ENCODE assay signal across 19 cellular contexts in the genomic region with DNA sequence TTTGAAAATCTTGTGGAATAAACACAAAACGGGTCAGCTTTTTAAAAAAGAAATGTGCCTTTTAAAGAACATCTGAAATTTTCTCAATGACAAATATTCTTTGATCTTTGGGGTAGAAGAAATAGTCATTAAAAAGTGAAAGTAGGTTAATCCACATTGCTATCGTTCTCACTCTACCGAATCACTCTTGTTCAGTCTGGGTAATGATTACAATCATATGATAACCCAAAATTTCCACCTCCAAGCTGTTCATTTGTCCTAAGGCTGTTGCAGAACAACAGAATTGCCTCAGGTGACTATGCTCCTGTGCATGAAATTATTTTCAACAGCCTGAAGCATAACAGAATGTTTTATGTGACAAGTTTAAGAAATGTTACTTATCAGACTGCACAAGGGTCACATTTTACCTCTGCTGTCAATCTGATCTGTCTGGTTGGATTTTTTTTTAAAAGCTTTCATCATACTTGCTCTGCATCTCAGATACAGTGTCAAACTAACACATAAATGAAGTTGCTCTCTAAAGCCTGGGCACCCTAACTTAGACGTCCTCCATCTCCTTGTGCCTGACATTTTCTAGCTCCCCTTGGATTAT.
A peak's percentile ranks its signal among the peaks of the same experiment; 100 is the strongest.
DNase-seq lines count a peak whose midpoint lies in the region; ATAC-seq and TF ChIP-seq lines count a peak whose summit lies in the region.
"Had no signal": no experiment of that assay in that cellular context is flagged by ENCODE, and none has a peak within 500 bp of the region (broad histone marks: within the 10 kb centered on the region; RNA-seq: fewer than 3 reads in every experiment).

No MANE protein-coding gene starts in this region.

- DNase-seq in Right ventricle myocardium superior = no peak
- DNase-seq in cardiac septum (ENCODE audit: low spot score) = no peak
- no peak for DNase-seq in adipocyte (ENCODE audit: low read depth)
- DNase-seq in right lobe of liver = no peak
- no peak for DNase-seq in upper lobe of right lung
- DNase-seq in NCI-H1105 (lab: John Stamatoyannopoulos, UW) = no peak
- DNase-seq in RWPE1 (ENCODE audit: low spot score) = no peak
- no peak for DNase-seq in NCI-H2227 (lab: John Stamatoyannopoulos, UW; ENCODE audit: unreplicated experiment)
- DNase-seq: CD4-positive, CD25-positive, alpha-beta regulatory T cell; DMS79; H9; HFFc6; MG63; NCI-H1436; NCI-H187 treated with DMSO at 0.1 percent for 48 hours; NCI-H2107; NCI-H226; NCI-H510A treated with DMSO at 0.1 percent for 48 hours had no signal

- no peak for TF ChIP-seq POLR2A in right lobe of liver (IDR thresholded peaks at IDR 0.05)

- no peaks in the 10 kb centered on the region for H3K36me3 ChIP-seq in adipocyte (ENCODE audit: control insufficient read depth, insufficient read depth, low read length, severe bottlenecking)
- no peaks in the 10 kb centered on the region for H3K36me3 ChIP-seq in right lobe of liver
- no peaks in the 10 kb centered on the region for H3K36me3 ChIP-seq in upper lobe of right lung
- H3K36me3 ChIP-seq: MG63 had no signal

- 26% methylated on average over 4 of the region's 4 CpGs for WGBS in right lobe of liver (ENCODE audit: insufficient coverage, low coverage, low lambda C conversion rate, missing lambda C conversion rate)

- TF ChIP-seq CTCF in right lobe of liver (IDR thresholded peaks at IDR 0.05) = no peak
- TF ChIP-seq CTCF in upper lobe of right lung (IDR thresholded peaks at IDR 0.05) = no peak
- TF ChIP-seq CTCF in RWPE1 (conservative IDR thresholded peaks at IDR 0.05; ENCODE audit: low read depth) = no peak

- H3K4me1 ChIP-seq in adipocyte (ENCODE audit: control insufficient read depth, insufficient read depth, low read length) (peaks cover 5% of the 10 kb centered on the region), right lobe of liver (peaks cover 0 to 13% (median 0%) of the 10 kb centered on the region in 4 donors), upper lobe of right lung (no peaks in the 10 kb centered on the region)

- ATAC-seq in Right ventricle myocardium superior (ENCODE audit: poor library complexity) (peak; percentile 27), right lobe of liver (peak; percentile 76 to 83 (median 82)), upper lobe of right lung (no peak)
- ATAC-seq: K562 had no signal

- peak overlapping the region in 1 of 3 donors; percentile 35 for H3K27ac ChIP-seq in right lobe of liver
- peak overlapping the region; percentile 26 for H3K27ac ChIP-seq in upper lobe of right lung
- H3K27ac ChIP-seq in RWPE1 = no peak overlapping the region

- no peaks in the 10 kb centered on the region for H3K27me3 ChIP-seq in adipocyte (replicated peaks; ENCODE audit: control insufficient read depth, insufficient read depth, low read length)
- H3K27me3 ChIP-seq in right lobe of liver = no peaks in the 10 kb centered on the region
- no peaks in the 10 kb centered on the region for H3K27me3 ChIP-seq in upper lobe of right lung

- H3K4me3 ChIP-seq in adipocyte (ENCODE audit: low read length) (peak overlapping the region; percentile 51), right lobe of liver (peak overlapping the region in 1 of 3 donors; percentile 3), upper lobe of right lung (peak overlapping the region; percentile 20)
- H3K4me3 ChIP-seq: K562, MG63 had no signal

- POLR2A ChIA-PET in RWPE1 (lab: Yijun Ruan, JAX; ENCODE audit: low non-redundant PET) = no interaction called here

- peaks cover 5% of the 10 kb centered on the region for H3K9me3 ChIP-seq in adipocyte (ENCODE audit: control insufficient read depth, low read length)
- H3K9me3 ChIP-seq in right lobe of liver = no peaks in the 10 kb centered on the region
- no peaks in the 10 kb centered on the region for H3K9me3 ChIP-seq in upper lobe of right lung

- intact Hi-C loops in Right ventricle myocardium superior (cut with DNase I) = no loop called here
- intact Hi-C loops in cardiac septum (cut with DNase I) = no loop called here
- intact Hi-C loops in right lobe of liver (cut with DNase I) = no loop called here
- intact Hi-C loops in upper lobe of right lung (cut with DNase I) = no loop called here

- no peak overlapping the region for H3K9ac ChIP-seq in adipocyte (ENCODE audit: low read length)

- CTCF ChIA-PET in RWPE1 (lab: Yijun Ruan, JAX) = interaction anchor here (0.6 kb wide), 1 partner anchor 351 kb away, joined by 3 read pairs; no protein-coding TSS in a partner anchor
